In the genomic region with DNA sequence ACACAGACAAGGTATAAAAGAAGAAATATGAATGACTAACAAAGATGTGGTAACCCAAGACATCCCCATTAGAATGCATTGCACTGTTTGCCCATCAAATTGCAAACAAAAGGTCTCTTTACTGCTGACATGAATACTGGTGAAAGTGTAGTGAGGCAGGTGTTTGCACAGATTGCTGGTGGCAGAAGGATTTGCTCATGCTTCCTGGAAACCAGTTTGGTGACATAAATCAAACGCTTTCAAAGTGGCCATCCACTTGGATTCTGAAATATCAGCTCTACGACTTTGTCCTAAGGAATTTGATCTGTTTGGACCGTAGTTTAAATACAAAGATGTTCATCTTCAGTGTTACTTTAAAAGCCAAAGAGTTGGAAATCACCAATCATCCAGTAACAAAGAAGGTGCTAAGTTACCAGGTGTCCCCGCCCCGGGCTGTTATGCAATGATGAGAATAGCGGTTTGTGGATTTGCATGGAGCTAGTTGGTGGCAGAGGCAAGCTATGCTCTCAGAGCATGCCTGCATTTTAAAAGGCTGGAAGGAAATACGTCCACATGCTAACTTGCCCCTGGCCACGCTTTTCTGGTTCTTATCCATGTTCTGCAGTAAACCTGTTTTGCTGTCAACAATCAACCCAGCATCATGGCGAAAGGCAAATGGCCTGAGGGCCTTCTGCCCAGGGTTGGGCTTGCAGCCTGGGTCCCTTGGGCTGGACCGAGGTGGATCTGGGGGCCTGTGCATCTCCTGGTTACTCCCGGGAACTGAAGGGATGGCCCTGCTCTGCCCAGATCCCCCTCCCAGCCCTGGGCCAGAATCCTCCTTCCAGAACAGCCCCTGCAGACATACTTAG, we compare ENCODE assay signal across 9 cellular contexts. TPM values are rescaled to one million over a fixed set of nuclear protein-coding genes. Genes with fewer than 3 reads are reported as not detected.
A peak's percentile ranks its signal among the peaks of the same experiment; 100 is the strongest.
DNase-seq lines count a peak whose midpoint lies in the region; ATAC-seq and TF ChIP-seq lines count a peak whose summit lies in the region.
"Had no signal": no experiment of that assay in that cellular context is flagged by ENCODE, and none has a peak within 500 bp of the region (broad histone marks: within the 10 kb centered on the region; RNA-seq: fewer than 3 reads in every experiment).

No MANE protein-coding gene starts in this region.

- H3K36me3 ChIP-seq in ascending aorta: no peaks in the 10 kb centered on the region

- in situ Hi-C loops in KBM-7 (cut with MboI; ENCODE audit: low pct_unique_long_range_greater_than_20kb, low sequenced_read_pairs): no loop called here

- no peaks in the 10 kb centered on the region for H3K9me3 ChIP-seq in ascending aorta

- H3K4me3 Mint-ChIP-seq in glutamatergic neuron (ENCODE audit: unreplicated experiment): peak overlapping the region; percentile 56
- H3K4me3 Mint-ChIP-seq: activated CD4-positive, alpha-beta T cell treated with anti-CD3 and anti-CD28 coated beads for 36 hours had no signal

- ATAC-seq in HG02884 (IDR thresholded peaks at IDR 0.05; ENCODE audit: unreplicated experiment): no peak
- no peak for ATAC-seq in GM21360 (IDR thresholded peaks at IDR 0.05; ENCODE audit: unreplicated experiment)
- ATAC-seq: activated CD4-positive, alpha-beta T cell treated with anti-CD3 and anti-CD28 coated beads for 36 hours had no signal

- H3K4me1 ChIP-seq in ascending aorta: no peaks in the 10 kb centered on the region

- H3K4me3 ChIP-seq in ascending aorta: no peak overlapping the region

- intact Hi-C loops in ascending aorta (cut with DNase I): no loop called here

- H3K9me3 Mint-ChIP-seq in glutamatergic neuron (ENCODE audit: unreplicated experiment): peaks cover 3% of the 10 kb centered on the region

- TF ChIP-seq CTCF in glutamatergic neuron (IDR thresholded peaks at IDR 0.05; ENCODE audit: partially characterized antibody, unreplicated experiment) (no peak), ascending aorta (IDR thresholded peaks at IDR 0.05) (no peak)

- DNase-seq in DMS79 treated with DMSO at 0.1 percent for 48 hours (lab: John Stamatoyannopoulos, UW) (peak; percentile 75), HuH-7 (ENCODE audit: low spot score) (peak; percentile 53), NCI-H510A (lab: John Stamatoyannopoulos, UW) (peak; percentile 85), glutamatergic neuron (no peak), ascending aorta (ENCODE audit: low spot score in 2 of 2) (no peak), KBM-7 (no peak)
- DNase-seq: activated CD4-positive, alpha-beta T cell treated with anti-CD3 and anti-CD28 coated beads for 36 hours had no signal

- peaks cover 2% of the 10 kb centered on the region for H3K27me3 Mint-ChIP-seq in glutamatergic neuron (ENCODE audit: unreplicated experiment)

- peaks cover 24% of the 10 kb centered on the region for H3K4me1 Mint-ChIP-seq in glutamatergic neuron (ENCODE audit: low read depth, unreplicated experiment)

- no peak overlapping the region for H3K27ac ChIP-seq in ascending aorta

- H3K36me3 Mint-ChIP-seq in glutamatergic neuron (ENCODE audit: unreplicated experiment): no peaks in the 10 kb centered on the region

- H3K27me3 ChIP-seq in ascending aorta: no peaks in the 10 kb centered on the region

- H3K27ac Mint-ChIP-seq in glutamatergic neuron (ENCODE audit: unreplicated experiment): peak overlapping the region; percentile 65
- H3K27ac Mint-ChIP-seq: activated CD4-positive, alpha-beta T cell treated with anti-CD3 and anti-CD28 coated beads for 36 hours had no signal

RNA-seq across cellular contexts. Expression of gene UMODL1, which starts 49.2 kb away (rescaled TPM):
- total RNA-seq in glutamatergic neuron (ENCODE audit: unreplicated experiment) (not detected), ascending aorta (not detected)
- total RNA-seq: activated CD4-positive, alpha-beta T cell treated with anti-CD3 and anti-CD28 coated beads for 36 hours had no signal

Comparison
In these comparisons a context has a peak if more than half of its experiments do, and no peak if none do; other contexts are left out.
1. DNase-seq: peak in DMS79 treated with DMSO at 0.1 percent for 48 hours (single experiment), HuH-7 (single experiment) and NCI-H510A (single experiment); none in glutamatergic neuron (single experiment), ascending aorta (0 of 2) and KBM-7 (single experiment).